8 cellular contexts compared by ENCODE assay signal in genomic region chr16:31451681-31452351, GRCh38. TPM values are rescaled to one million over a fixed set of nuclear protein-coding genes. Genes with fewer than 3 reads are reported as not detected.
DNase-seq lines count a peak whose midpoint lies in the region; ATAC-seq and TF ChIP-seq lines count a peak whose summit lies in the region.

No MANE protein-coding gene starts in this region.

- H3K27me3 Mint-ChIP-seq in effector memory CD8-positive, alpha-beta T cell = no peaks in the 10 kb centered on the region

- CTCF ChIA-PET in PC-9 (lab: Charles Lee) = interaction anchor here (0.5 to 0.6 kb wide), 5 partner anchors 8 to 528 kb away, joined by 3 to 9 read pairs (median 4); partner anchors contain the start of gene FBXL19

- H3K9me2 ChIP-seq in PC-9 (ENCODE audit: insufficient read depth) = no peaks in the 10 kb centered on the region

- peak overlapping the region; percentile 75; the same call in 1 of the 2 replicates for H3K27ac ChIP-seq in PC-9

- peaks cover 9% of the 10 kb centered on the region for H4K20me1 ChIP-seq in PC-9 (ENCODE audit: insufficient read depth)

- POLR2A ChIA-PET in PC-9 (lab: Charles Lee; ENCODE audit: unreplicated experiment) = interaction anchor here (0.6 to 0.8 kb wide), 6 partner anchors 65 to 493 kb away, joined by 3 to 43 read pairs (median 3); no protein-coding TSS in a partner anchor

- TF ChIP-seq CTCF in PC-9 (conservative IDR thresholded peaks at IDR 0.05) = peak; percentile 66; the same call in 1 of the 2 replicates
- TF ChIP-seq CTCF in mucosa of descending colon (IDR thresholded peaks at IDR 0.05) = peak; percentile 35

- ATAC-seq in effector memory CD8-positive, alpha-beta T cell (replicated peaks) = no peak
- ATAC-seq in mucosa of descending colon (peak; percentile 82), HG03108 (IDR thresholded peaks at IDR 0.05; ENCODE audit: unreplicated experiment) (no peak)

- H3K27ac Mint-ChIP-seq in effector memory CD8-positive, alpha-beta T cell = peak overlapping the region; percentile 49 to 84

- H3K79me2 ChIP-seq in PC-9 (ENCODE audit: low read depth) = peaks cover 19% of the 10 kb centered on the region

- no peak overlapping the region for H3K4me3 Mint-ChIP-seq in effector memory CD8-positive, alpha-beta T cell

- DNase-seq in EH (ENCODE audit: low read depth) (peak; percentile 82), HT-29 (ENCODE audit: low spot score) (peak; percentile 81), PC-9 (peak; percentile 44 to 57), mucosa of descending colon (peak; percentile 58 to 65 (median 64)), GM19240 (ENCODE audit: insufficient read length, low spot score) (no peak), GOT3 (lab: John Stamatoyannopoulos, UW) (no peak)
- no peak for DNase-seq in effector memory CD8-positive, alpha-beta T cell

- peaks cover 6% of the 10 kb centered on the region for H3K36me3 Mint-ChIP-seq in effector memory CD8-positive, alpha-beta T cell (ENCODE audit: insufficient read depth)

- intact Hi-C loops in PC-9 (cut with micrococcal nuclease; ENCODE audit: unreplicated experiment) = loop anchor here (2.0 to 10.0 kb wide), 4 partner anchors 65 to 797 kb away; partner anchors contain the start of genes FBRS, PRR14 and SETD1A
- intact Hi-C loops in mucosa of descending colon (cut with DNase I, micrococcal nuclease) = no loop called here

- BruUV-seq in PC-9 (replicated peaks; lab: Mats Ljungman, UMichigan) = no TSS peak

- H3K4me1 ChIP-seq in PC-9 (replicated peaks; ENCODE audit: insufficient read depth) (peaks cover 49% of the 10 kb centered on the region), mucosa of descending colon (ENCODE audit: low read depth) (peaks cover 27% of the 10 kb centered on the region)

- H3K27me3 ChIP-seq in PC-9 (ENCODE audit: insufficient read depth, low read depth) = no peaks in the 10 kb centered on the region

- peaks cover 22 to 26% of the 10 kb centered on the region in 2 donors for H3K4me1 Mint-ChIP-seq in effector memory CD8-positive, alpha-beta T cell (ENCODE audit: low read depth in 2 of 2)

- H3F3A ChIP-seq in PC-9 (ENCODE audit: insufficient read depth, low read depth) = peaks cover 26% of the 10 kb centered on the region

- no peak overlapping the region for H2AFZ ChIP-seq in PC-9

- no peak overlapping the region for H3K4me3 ChIP-seq in PC-9
- no peak overlapping the region for H3K4me3 ChIP-seq in mucosa of descending colon

- H3K4me2 ChIP-seq in PC-9 = no peak overlapping the region

- H3K36me3 ChIP-seq in PC-9 (ENCODE audit: low read depth) (no peaks in the 10 kb centered on the region), mucosa of descending colon (ENCODE audit: low read depth) (no peaks in the 10 kb centered on the region)

- H3K9me3 Mint-ChIP-seq in effector memory CD8-positive, alpha-beta T cell = no peaks in the 10 kb centered on the region

- no peaks in the 10 kb centered on the region for H3K9me3 ChIP-seq in PC-9 (ENCODE audit: insufficient read depth, low read depth)
- no peaks in the 10 kb centered on the region for H3K9me3 ChIP-seq in mucosa of descending colon

RNA-seq across cellular contexts. Expression of gene ARMC5, which starts 7.5 kb away (rescaled TPM):
- total RNA-seq in HT-29 (2014; rRNA removed; shearing (Covaris generic)) = 31.0 and 33.1 TPM in 2 replicates
- total RNA-seq in PC-9 (2021) = 18.6 and 21.4 TPM in 2 replicates
- total RNA-seq in mucosa of descending colon = 1 to 10 TPM; 8.3 to 9.9 (median 8.5) TPM

RNA-seq across cellular contexts. Expression of gene ZNF843, which starts 9.2 kb away (rescaled TPM):
- total RNA-seq in HT-29 (2014; rRNA removed; shearing (Covaris generic)) = not detected in 2 replicates
- 0.85 and 0.88 TPM in 2 replicates for total RNA-seq in PC-9 (2021)
- total RNA-seq in mucosa of descending colon = under 1 TPM; 0.38 to 0.76 (median 0.53) TPM

RNA-seq across cellular contexts. Expression of gene TGFB1I1, which starts 20.1 kb away (rescaled TPM):
- total RNA-seq in HT-29 (2014; rRNA removed; shearing (Covaris generic)) = 0.43 and 1.1 TPM in 2 replicates
- total RNA-seq in PC-9 (2021) = 9.0 and 15.3 TPM in 2 replicates
- 100 to 1,000 TPM in 1 of 3 donors, 10 to 100 TPM in 1, 1 to 10 TPM in 1; 7.8 to 227 (median 26.1) TPM for total RNA-seq in mucosa of descending colon

RNA-seq across cellular contexts. Expression of gene COX6A2, which starts 23.7 kb away (rescaled TPM):
- total RNA-seq in HT-29 (2014; rRNA removed; shearing (Covaris generic)) = not detected in 2 replicates
- total RNA-seq in PC-9 (2021) (not detected in 2 replicates), mucosa of descending colon (under 1 TPM in 1 of 3 donors, not detected in 2; 0.80 TPM)

RNA-seq across cellular contexts. Expression of gene SLC5A2, which starts 31.1 kb away (rescaled TPM):
- 0.29 and 0.86 TPM in 2 replicates for total RNA-seq in HT-29 (2014; rRNA removed; shearing (Covaris generic))
- total RNA-seq in PC-9 (2021) (0.13 and 0.60 TPM in 2 replicates), mucosa of descending colon (under 1 TPM in 2 of 3 donors, not detected in 1; 0.47 to 0.70 TPM)

Comparison
In these comparisons a context has a peak if more than half of its experiments do, and no peak if none do; other contexts are left out.
1. DNase-seq: peak in EH (single experiment), HT-29 (single experiment), PC-9 (2 of 2) and mucosa of descending colon (3 of 3); none in effector memory CD8-positive, alpha-beta T cell (0 of 3), GM19240 (single experiment) and GOT3 (single experiment).